18 cellular contexts compared by ENCODE assay signal in the genomic region with DNA sequence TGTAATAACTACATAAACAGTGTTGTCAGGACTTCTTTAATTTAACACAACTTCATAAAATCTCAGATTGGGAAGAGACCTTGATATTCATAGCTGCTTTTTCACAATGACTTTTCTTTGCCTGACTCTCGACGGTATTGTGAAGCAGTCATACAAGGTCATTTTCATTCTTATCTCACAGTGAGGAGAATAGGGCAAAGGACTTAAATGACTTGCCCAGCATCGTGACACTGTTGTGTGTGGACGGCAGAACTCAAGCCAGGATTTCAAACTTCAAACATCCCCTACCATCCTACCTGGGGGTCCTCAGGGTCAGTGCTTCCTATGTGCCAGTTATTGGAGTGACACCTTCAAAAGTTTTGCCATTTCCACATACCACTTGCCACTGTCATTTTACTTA.
DNase-seq lines count a peak whose midpoint lies in the region; ATAC-seq and TF ChIP-seq lines count a peak whose summit lies in the region.
"Had no signal": no experiment of that assay in that cellular context is flagged by ENCODE, and none has a peak within 500 bp of the region (broad histone marks: within the 10 kb centered on the region; RNA-seq: fewer than 3 reads in every experiment).

No MANE protein-coding gene starts in this region.

- H4K20me1 ChIP-seq in OCI-LY3 (ENCODE audit: insufficient read depth, low read length): no peaks in the 10 kb centered on the region

- no peaks in the 10 kb centered on the region for H3K79me2 ChIP-seq in OCI-LY3 (ENCODE audit: low read length)

- no peak overlapping the region for H3K27ac ChIP-seq in OCI-LY3 (ENCODE audit: low read length)
- no peak overlapping the region for H3K27ac ChIP-seq in esophagus muscularis mucosa (replicated peaks in 1 of 4)
- H3K27ac ChIP-seq: C4-2B had no signal

- H3K9me3 ChIP-seq in OCI-LY3 (ENCODE audit: insufficient read depth, low read length) (no peaks in the 10 kb centered on the region), esophagus muscularis mucosa (no peaks in the 10 kb centered on the region)
- H3K9me3 ChIP-seq: BE2C had no signal

- peaks cover 22% of the 10 kb centered on the region for H3K4me1 Mint-ChIP-seq in activated naive CD8-positive, alpha-beta T cell (ENCODE audit: low read depth)
- H3K4me1 Mint-ChIP-seq in activated naive CD8-positive, alpha-beta T cell treated with anti-CD3 and anti-CD28 coated beads for 36 hours: peaks cover 26% of the 10 kb centered on the region
- H3K4me1 Mint-ChIP-seq: GM23338 had no signal

- peak overlapping the region; percentile 7 for H3K27ac Mint-ChIP-seq in activated naive CD8-positive, alpha-beta T cell
- no peak overlapping the region for H3K27ac Mint-ChIP-seq in activated naive CD8-positive, alpha-beta T cell treated with anti-CD3 and anti-CD28 coated beads for 36 hours
- H3K27ac Mint-ChIP-seq: CD4-positive, alpha-beta memory T cell; GM23338; IgD-negative memory B cell had no signal

- no peak overlapping the region for H3K4me3 Mint-ChIP-seq in activated naive CD8-positive, alpha-beta T cell
- no peak overlapping the region for H3K4me3 Mint-ChIP-seq in activated naive CD8-positive, alpha-beta T cell treated with anti-CD3 and anti-CD28 coated beads for 36 hours
- H3K4me3 Mint-ChIP-seq: CD4-positive, alpha-beta memory T cell; GM23338; HFFc6; IgD-negative memory B cell had no signal

- no peaks in the 10 kb centered on the region for H3K27me3 Mint-ChIP-seq in activated naive CD8-positive, alpha-beta T cell
- no peaks in the 10 kb centered on the region for H3K27me3 Mint-ChIP-seq in activated naive CD8-positive, alpha-beta T cell treated with anti-CD3 and anti-CD28 coated beads for 36 hours
- H3K27me3 Mint-ChIP-seq: CD4-positive, alpha-beta memory T cell had no signal

- H3K9me3 Mint-ChIP-seq in activated naive CD8-positive, alpha-beta T cell (ENCODE audit: low read depth): no peaks in the 10 kb centered on the region
- peaks cover 8% of the 10 kb centered on the region for H3K9me3 Mint-ChIP-seq in activated naive CD8-positive, alpha-beta T cell treated with anti-CD3 and anti-CD28 coated beads for 36 hours

- DNase-seq in activated naive CD8-positive, alpha-beta T cell treated with anti-CD3 and anti-CD28 coated beads for 36 hours: no peak
- DNase-seq in esophagus muscularis mucosa (ENCODE audit: extremely low spot score) (peak; percentile 64), T1000 (lab: John Stamatoyannopoulos, UW) (no peak)
- DNase-seq: ACHN; BE2C; CD4-positive, alpha-beta memory T cell; DMS153; DMS79; GDM1; H7; HFFc6 had no signal

- no peak overlapping the region for H3K9ac ChIP-seq in OCI-LY3 (ENCODE audit: low read length)

- TF ChIP-seq POLR2A in esophagus muscularis mucosa (IDR thresholded peaks at IDR 0.05; ENCODE audit: low read depth): no peak

- H3K27me3 ChIP-seq in OCI-LY3 (ENCODE audit: low read depth, low read length) (no peaks in the 10 kb centered on the region), esophagus muscularis mucosa (no peaks in the 10 kb centered on the region)
- H3K27me3 ChIP-seq: BE2C had no signal

- ATAC-seq in HG03135 (IDR thresholded peaks at IDR 0.05; ENCODE audit: unreplicated experiment): no peak
- ATAC-seq: GM23338, HCT116 had no signal

- H2AFZ ChIP-seq in OCI-LY3 (ENCODE audit: low read depth, low read length): no peak overlapping the region
- H2AFZ ChIP-seq: GM23338 had no signal

- H3K4me3 ChIP-seq in OCI-LY3 (ENCODE audit: low read length) (no peak overlapping the region), esophagus muscularis mucosa (no peak overlapping the region)
- H3K4me3 ChIP-seq: GM23338 had no signal

- H3K4me1 ChIP-seq in OCI-LY3 (ENCODE audit: low read length) (peaks cover 11% of the 10 kb centered on the region), esophagus muscularis mucosa (peaks cover 2 to 34% (median 24%) of the 10 kb centered on the region in 4 donors)
- H3K4me1 ChIP-seq: BE2C had no signal

- H3K36me3 ChIP-seq in OCI-LY3 (replicated peaks; ENCODE audit: low read depth, low read length): no peaks in the 10 kb centered on the region
- H3K36me3 ChIP-seq in esophagus muscularis mucosa: no peaks in the 10 kb centered on the region
- H3K36me3 ChIP-seq: BE2C had no signal

- H3K36me3 Mint-ChIP-seq in activated naive CD8-positive, alpha-beta T cell: peaks cover 1% of the 10 kb centered on the region
- H3K36me3 Mint-ChIP-seq in activated naive CD8-positive, alpha-beta T cell treated with anti-CD3 and anti-CD28 coated beads for 36 hours: peaks cover 6% of the 10 kb centered on the region
- H3K36me3 Mint-ChIP-seq: CD4-positive, alpha-beta memory T cell; IgD-negative memory B cell had no signal

- no peak for TF ChIP-seq CTCF in OCI-LY3 (IDR thresholded peaks at IDR 0.05; ENCODE audit: low read depth, low read length)
- TF ChIP-seq CTCF in esophagus muscularis mucosa (IDR thresholded peaks at IDR 0.05): no peak

- H3K4me2 ChIP-seq in OCI-LY3 (ENCODE audit: low read length): 0 out of 2 replicates have a peak overlapping the region, but pooled peaks have one; percentile 8
- H3K4me2 ChIP-seq: GM23338 had no signal

- WGBS in esophagus muscularis mucosa: 93% methylated on average over 4 of the region's 4 CpGs

- TF ChIP-seq EP300 in esophagus muscularis mucosa (IDR thresholded peaks at IDR 0.05): no peak

- intact Hi-C loops in esophagus muscularis mucosa (cut with DNase I): no loop called here
